37 cellular contexts compared by ENCODE assay signal in genomic region chr4:15541941-15542340, GRCh38.
"Had no signal": no experiment of that assay in that cellular context is flagged by ENCODE, and none has a peak within 500 bp of the region (broad histone marks: within the 10 kb centered on the region; RNA-seq: fewer than 3 reads in every experiment).

No MANE protein-coding gene starts in this region.

- H3K27ac Mint-ChIP-seq: activated CD4-positive, alpha-beta memory T cell treated with anti-CD3 and anti-CD28 coated beads, Interleukin-2, amount 10 ng/mL, durations not matched to agents 7 days and 5 days; activated CD4-positive, alpha-beta T cell treated with anti-CD3 and anti-CD28 coated beads for 36 hours; activated CD4-positive, alpha-beta T cell treated with anti-CD3 and anti-CD28 coated beads, Interleukin-2, amount 10 ng/mL, durations not matched to agents 7 days and 5 days; activated CD8-positive, alpha-beta memory T cell treated with anti-CD3 and anti-CD28 coated beads, Interleukin-2, amount 10 ng/mL, durations not matched to agents 7 days and 5 days; activated CD8-positive, alpha-beta T cell treated with anti-CD3 and anti-CD28 coated beads, Interleukin-2, amount 10 ng/mL, durations not matched to agents 7 days and 5 days; activated naive CD4-positive, alpha-beta T cell treated with anti-CD3 and anti-CD28 coated beads, Interleukin-2, amount 10 ng/mL, durations not matched to agents 7 days and 5 days; activated naive CD4-positive, alpha-beta T cell treated with anti-CD3 and anti-CD28 coated beads, Interleukin-2, amount 50 U/mL, for 24 hours; activated naive CD8-positive, alpha-beta T cell; activated naive CD8-positive, alpha-beta T cell treated with anti-CD3 and anti-CD28 coated beads, Interleukin-2, amount 10 ng/mL, durations not matched to agents 7 days and 5 days; activated naive CD8-positive, alpha-beta T cell treated with anti-CD3 and anti-CD28 coated beads, Interleukin-2, amount 50 U/mL, for 24 hours; activated T-cell treated with anti-CD3 and anti-CD28 coated beads, Interleukin-2, amount 50 U/mL, for 24 hours; activated T-helper 2 cell treated with anti-CD3 and anti-CD28 coated beads, Interferon-gamma antibody, Interleukin-2, Interleukin-4, amounts not matched to agents 10 μg/mL and 5 μg/mL and 100 μg/mL, durations not matched to agents 14 hours and 24 hours and 36 hours; brain; T-helper 1 cell treated with Interleukin-12 subunit alpha and Interleukin-12 subunit beta and Interleukin-4 antibody, amounts not matched to agents 30 μg/mL and 1 μg/mL, for 36 hours; T-helper 2 cell treated with Interferon-gamma antibody and Interleukin-4, amounts not matched to agents 5 μg/mL and 100 μg/mL, for 36 hours had no signal

- H3K36me3 Mint-ChIP-seq: activated CD8-positive, alpha-beta memory T cell treated with anti-CD3 and anti-CD28 coated beads, Interleukin-2, amount 10 ng/mL, durations not matched to agents 7 days and 5 days had no signal

- H3K9me3 ChIP-seq: ascending aorta had no signal

- H3K27ac ChIP-seq: ascending aorta, cardiac muscle cell, VCaP had no signal

- H3K27me3 ChIP-seq: ascending aorta, cardiac muscle cell had no signal

- H3K4me3 Mint-ChIP-seq: activated CD4-positive, alpha-beta memory T cell treated with anti-CD3 and anti-CD28 coated beads, Interleukin-2, amount 10 ng/mL, durations not matched to agents 7 days and 5 days; activated CD4-positive, alpha-beta T cell treated with anti-CD3 and anti-CD28 coated beads for 36 hours; activated CD4-positive, alpha-beta T cell treated with anti-CD3 and anti-CD28 coated beads, Interleukin-2, amount 10 ng/mL, durations not matched to agents 7 days and 5 days; activated CD8-positive, alpha-beta memory T cell treated with anti-CD3 and anti-CD28 coated beads, Interleukin-2, amount 10 ng/mL, durations not matched to agents 7 days and 5 days; activated CD8-positive, alpha-beta T cell treated with anti-CD3 and anti-CD28 coated beads, Interleukin-2, amount 10 ng/mL, durations not matched to agents 7 days and 5 days; activated naive CD4-positive, alpha-beta T cell treated with anti-CD3 and anti-CD28 coated beads, Interleukin-2, amount 10 ng/mL, durations not matched to agents 7 days and 5 days; activated naive CD4-positive, alpha-beta T cell treated with anti-CD3 and anti-CD28 coated beads, Interleukin-2, amount 50 U/mL, for 24 hours; activated naive CD8-positive, alpha-beta T cell; activated naive CD8-positive, alpha-beta T cell treated with anti-CD3 and anti-CD28 coated beads, Interleukin-2, amount 10 ng/mL, durations not matched to agents 7 days and 5 days; activated naive CD8-positive, alpha-beta T cell treated with anti-CD3 and anti-CD28 coated beads, Interleukin-2, amount 50 U/mL, for 24 hours; activated T-cell treated with anti-CD3 and anti-CD28 coated beads, Interleukin-2, amount 50 U/mL, for 24 hours; brain; central memory CD8-positive, alpha-beta T cell; T-helper 1 cell treated with Interleukin-12 subunit alpha and Interleukin-12 subunit beta and Interleukin-4 antibody, amounts not matched to agents 30 μg/mL and 1 μg/mL, for 36 hours; T-helper 2 cell treated with Interferon-gamma antibody and Interleukin-4, amounts not matched to agents 5 μg/mL and 100 μg/mL, for 36 hours had no signal

- H3K4me1 Mint-ChIP-seq: activated CD4-positive, alpha-beta T cell treated with anti-CD3 and anti-CD28 coated beads for 36 hours; activated naive CD8-positive, alpha-beta T cell treated with anti-CD3 and anti-CD28 coated beads, Interleukin-2, amount 50 U/mL, for 24 hours; brain had no signal

- DNase-seq: activated CD4-positive, alpha-beta memory T cell treated with anti-CD3 and anti-CD28 coated beads, Interleukin-2, amount 10 ng/mL, durations not matched to agents 7 days and 5 days; activated CD4-positive, alpha-beta T cell treated with anti-CD3 and anti-CD28 coated beads for 1 hour; activated CD4-positive, alpha-beta T cell treated with anti-CD3 and anti-CD28 coated beads for 36 hours; activated CD4-positive, alpha-beta T cell treated with anti-CD3 and anti-CD28 coated beads for 48 hours; activated CD4-positive, alpha-beta T cell treated with anti-CD3 and anti-CD28 coated beads, Interleukin-2, amount 10 ng/mL, durations not matched to agents 7 days and 5 days; activated CD4-positive, alpha-beta T cell treated with anti-CD3 and anti-CD28 coated beads, Interleukin-2, amount 50 U/mL, for 48 hours; activated CD4-positive, CD25-positive, alpha-beta regulatory T cell; activated CD8-positive, alpha-beta memory T cell treated with anti-CD3 and anti-CD28 coated beads for 24 hours; activated CD8-positive, alpha-beta memory T cell treated with anti-CD3 and anti-CD28 coated beads, Interleukin-2, amount 10 ng/mL, durations not matched to agents 7 days and 5 days; activated CD8-positive, alpha-beta memory T cell treated with anti-CD3 and anti-CD28 coated beads, Interleukin-2, amount 50 U/mL, for 48 hours; activated CD8-positive, alpha-beta T cell treated with anti-CD3 and anti-CD28 coated beads, Interleukin-2, amount 10 ng/mL, durations not matched to agents 7 days and 5 days; activated effector memory CD4-positive, alpha-beta T cell treated with Interleukin-2 at 50 U/mL for 16 hours; activated gamma-delta T cell; activated naive CD4-positive, alpha-beta T cell treated with anti-CD3 and anti-CD28 coated beads, Interleukin-2, amount 10 ng/mL, durations not matched to agents 7 days and 5 days; activated naive CD4-positive, alpha-beta T cell treated with Interleukin-2 at 50 U/mL for 16 hours; activated naive CD8-positive, alpha-beta T cell treated with anti-CD3 and anti-CD28 coated beads, Interleukin-2, amount 10 ng/mL, durations not matched to agents 7 days and 5 days; activated naive CD8-positive, alpha-beta T cell treated with anti-CD3 and anti-CD28 coated beads, Interleukin-2, amount 50 U/mL, for 24 hours; activated T-cell treated with anti-CD3 and anti-CD28 coated beads, Interleukin-2, amount 50 U/mL, for 24 hours; activated T-cell treated with anti-CD3 and anti-CD28 coated beads, Interleukin-2, amount 50 U/mL, for 48 hours; amygdala; anterior cingulate cortex; caudate nucleus; cerebellar nuclear complex; T-helper 1 cell; T-helper 2 cell; T-helper 9 cell had no signal

- H3K9me3 Mint-ChIP-seq: activated CD4-positive, alpha-beta memory T cell treated with anti-CD3 and anti-CD28 coated beads, Interleukin-2, amount 10 ng/mL, durations not matched to agents 7 days and 5 days; activated CD4-positive, alpha-beta T cell treated with anti-CD3 and anti-CD28 coated beads, Interleukin-2, amount 10 ng/mL, durations not matched to agents 7 days and 5 days; activated naive CD4-positive, alpha-beta T cell treated with anti-CD3 and anti-CD28 coated beads, Interleukin-2, amount 10 ng/mL, durations not matched to agents 7 days and 5 days; activated naive CD4-positive, alpha-beta T cell treated with anti-CD3 and anti-CD28 coated beads, Interleukin-2, amount 50 U/mL, for 24 hours; activated naive CD8-positive, alpha-beta T cell treated with anti-CD3 and anti-CD28 coated beads, Interleukin-2, amount 10 ng/mL, durations not matched to agents 7 days and 5 days; activated naive CD8-positive, alpha-beta T cell treated with anti-CD3 and anti-CD28 coated beads, Interleukin-2, amount 50 U/mL, for 24 hours; activated T-cell treated with anti-CD3 and anti-CD28 coated beads, Interleukin-2, amount 50 U/mL, for 24 hours; activated T-helper 2 cell treated with anti-CD3 and anti-CD28 coated beads, Interferon-gamma antibody, Interleukin-2, Interleukin-4, amounts not matched to agents 10 μg/mL and 5 μg/mL and 100 μg/mL, durations not matched to agents 14 hours and 24 hours and 36 hours; brain; central memory CD8-positive, alpha-beta T cell; T-helper 1 cell treated with Interleukin-12 subunit alpha and Interleukin-12 subunit beta and Interleukin-4 antibody, amounts not matched to agents 30 μg/mL and 1 μg/mL, for 36 hours; T-helper 2 cell treated with Interferon-gamma antibody and Interleukin-4, amounts not matched to agents 5 μg/mL and 100 μg/mL, for 36 hours had no signal

- H3K27me3 Mint-ChIP-seq: activated CD4-positive, alpha-beta memory T cell treated with anti-CD3 and anti-CD28 coated beads, Interleukin-2, amount 10 ng/mL, durations not matched to agents 7 days and 5 days; activated CD4-positive, alpha-beta T cell treated with anti-CD3 and anti-CD28 coated beads for 36 hours; activated CD4-positive, alpha-beta T cell treated with anti-CD3 and anti-CD28 coated beads, Interleukin-2, amount 10 ng/mL, durations not matched to agents 7 days and 5 days; activated CD8-positive, alpha-beta memory T cell treated with anti-CD3 and anti-CD28 coated beads, Interleukin-2, amount 10 ng/mL, durations not matched to agents 7 days and 5 days; activated naive CD4-positive, alpha-beta T cell treated with anti-CD3 and anti-CD28 coated beads, Interleukin-2, amount 10 ng/mL, durations not matched to agents 7 days and 5 days; activated naive CD4-positive, alpha-beta T cell treated with anti-CD3 and anti-CD28 coated beads, Interleukin-2, amount 50 U/mL, for 24 hours; activated naive CD8-positive, alpha-beta T cell; activated naive CD8-positive, alpha-beta T cell treated with anti-CD3 and anti-CD28 coated beads, Interleukin-2, amount 10 ng/mL, durations not matched to agents 7 days and 5 days; activated naive CD8-positive, alpha-beta T cell treated with anti-CD3 and anti-CD28 coated beads, Interleukin-2, amount 50 U/mL, for 24 hours; activated T-cell treated with anti-CD3 and anti-CD28 coated beads, Interleukin-2, amount 50 U/mL, for 24 hours; brain; central memory CD8-positive, alpha-beta T cell had no signal

- ATAC-seq: activated CD4-positive, alpha-beta T cell treated with anti-CD3 and anti-CD28 coated beads for 36 hours; activated CD4-positive, CD25-positive, alpha-beta regulatory T cell treated with anti-CD3 and anti-CD28 coated beads, Interleukin-2, amount 50 U/mL, for 24 hours; activated CD8-positive, alpha-beta memory T cell treated with anti-CD3 and anti-CD28 coated beads, Interleukin-2, amount 10 ng/mL, durations not matched to agents 7 days and 5 days; activated CD8-positive, alpha-beta T cell treated with anti-CD3 and anti-CD28 coated beads, Interleukin-2, amount 10 ng/mL, durations not matched to agents 7 days and 5 days; activated naive CD8-positive, alpha-beta T cell treated with anti-CD3 and anti-CD28 coated beads, Interleukin-2, amount 50 U/mL, for 24 hours had no signal
